In genomic region chr3:48548731-48549705, GRCh38 we compare ENCODE assay signal across 8 cellular contexts. TPM values are rescaled to one million over a fixed set of nuclear protein-coding genes. Genes with fewer than 3 reads are reported as not detected.
DNase-seq lines count a peak whose midpoint lies in the region; ATAC-seq and TF ChIP-seq lines count a peak whose summit lies in the region.

No MANE protein-coding gene starts in this region.

- DNase-seq in Caki2 (ENCODE audit: low read depth) (peak; percentile 46), H7 (peak; percentile 91), NCI-H345 (lab: John Stamatoyannopoulos, UW) (peak; percentile 8), chondrocyte (ENCODE audit: low spot score) (no peak)
- DNase-seq in activated CD4-positive, alpha-beta T cell treated with anti-CD3 and anti-CD28 coated beads for 36 hours: peak; percentile 89
- peak; percentile 79 to 88 for DNase-seq in stimulated activated CD4-positive, alpha-beta T cell treated with anti-CD3 and anti-CD28 coated beads, Interleukin-2, amount 100 ng/mL, for 48 hours

- intact Hi-C loops in activated CD4-positive, alpha-beta T cell treated with anti-CD3 and anti-CD28 coated beads for 36 hours (cut with DNase I, micrococcal nuclease): loop anchor here (1.0 to 5.0 kb wide), 6 partner anchors 82 to 316 kb away; partner anchors contain the start of gene ATRIP (in 1 of the 2)

- peaks cover 30% of the 10 kb centered on the region for H3K36me3 Mint-ChIP-seq in activated CD4-positive, alpha-beta T cell treated with anti-CD3 and anti-CD28 coated beads for 36 hours (ENCODE audit: low read depth)
- peaks cover 18% of the 10 kb centered on the region for H3K36me3 Mint-ChIP-seq in chondrocyte (ENCODE audit: low read depth)

- no peak overlapping the region for H3K27ac Mint-ChIP-seq in activated CD4-positive, alpha-beta T cell treated with anti-CD3 and anti-CD28 coated beads for 36 hours
- H3K27ac Mint-ChIP-seq in chondrocyte (ENCODE audit: unreplicated experiment): no peak overlapping the region

- H3K27ac ChIP-seq in layer of hippocampus (ENCODE audit: low read depth, low read length): peak overlapping the region; percentile 46

- H3K4me3 ChIP-seq in H7 (ENCODE audit: insufficient read depth, low read depth, low read length): no peak overlapping the region

- no peak overlapping the region for H3K4me3 Mint-ChIP-seq in activated CD4-positive, alpha-beta T cell treated with anti-CD3 and anti-CD28 coated beads for 36 hours
- H3K4me3 Mint-ChIP-seq in chondrocyte (ENCODE audit: unreplicated experiment): no peak overlapping the region

- CTCF ChIA-PET in activated CD4-positive, alpha-beta T cell treated with anti-CD3 and anti-CD28 coated beads for 36 hours (lab: Charles Lee): interaction anchor here (0.5 to 4.0 kb wide), 23 partner anchors 8 to 280 kb away, joined by 3 to 39 read pairs (median 4); partner anchors contain the start of genes ATRIP, CCDC51, PFKFB4 and SHISA5

- in situ Hi-C loops in Caki2 (cut with HindIII; ENCODE audit: low pct_unique_long_range_greater_than_20kb, low sequenced_read_pairs): no loop called here

- TF ChIP-seq CTCF in chondrocyte (IDR thresholded peaks at IDR 0.05): peak; percentile 94

- H3K9me3 Mint-ChIP-seq in activated CD4-positive, alpha-beta T cell treated with anti-CD3 and anti-CD28 coated beads for 36 hours (ENCODE audit: low read depth): no peaks in the 10 kb centered on the region
- no peaks in the 10 kb centered on the region for H3K9me3 Mint-ChIP-seq in chondrocyte (ENCODE audit: low read depth)

- H3K27me3 Mint-ChIP-seq in activated CD4-positive, alpha-beta T cell treated with anti-CD3 and anti-CD28 coated beads for 36 hours: no peaks in the 10 kb centered on the region
- no peaks in the 10 kb centered on the region for H3K27me3 Mint-ChIP-seq in chondrocyte (ENCODE audit: low read depth)

- H3K27me3 ChIP-seq in H7 (ENCODE audit: control insufficient read depth, insufficient read depth, low read length) (no peaks in the 10 kb centered on the region), layer of hippocampus (ENCODE audit: control insufficient read depth, insufficient read depth, low read length) (no peaks in the 10 kb centered on the region)

- POLR2A ChIA-PET in activated CD4-positive, alpha-beta T cell treated with anti-CD3 and anti-CD28 coated beads for 36 hours (lab: Charles Lee): no interaction called here

- H3K36me3 ChIP-seq in H7 (replicated peaks; ENCODE audit: control insufficient read depth, insufficient read depth, low read length): peaks cover 14% of the 10 kb centered on the region

- peak; percentile 96 for ATAC-seq in activated CD4-positive, alpha-beta T cell treated with anti-CD3 and anti-CD28 coated beads for 36 hours
- ATAC-seq in GM21447 (IDR thresholded peaks at IDR 0.05; ENCODE audit: unreplicated experiment): no peak

- H3K4me1 Mint-ChIP-seq in activated CD4-positive, alpha-beta T cell treated with anti-CD3 and anti-CD28 coated beads for 36 hours: peaks cover 9% of the 10 kb centered on the region
- H3K4me1 Mint-ChIP-seq in chondrocyte (ENCODE audit: low read depth): peaks cover 3% of the 10 kb centered on the region

RNA-seq across cellular contexts. Expression of gene PFKFB4, which starts 7.6 kb away (rescaled TPM):
- total RNA-seq in Caki2 (2014; rRNA removed; shearing (Covaris generic); ENCODE audit: low replicate concordance): 16.9 and 23.8 TPM in 2 replicates
- 11.4 and 22.0 TPM in 2 replicates for total RNA-seq in H7 (2014; rRNA removed; shearing (Covaris generic))
- 10 to 100 TPM; 58.4 to 63.7 TPM for total RNA-seq in activated CD4-positive, alpha-beta T cell treated with anti-CD3 and anti-CD28 coated beads for 36 hours
- 14.6 to 23.2 TPM (median 19.9 TPM) in 3 replicates for total RNA-seq in chondrocyte

RNA-seq across cellular contexts. Expression of gene UCN2, which starts 14.6 kb away (rescaled TPM):
- 0.52 and 1.2 TPM in 2 replicates for total RNA-seq in Caki2 (2014; rRNA removed; shearing (Covaris generic); ENCODE audit: low replicate concordance)
- 0.15 and 0.69 TPM in 2 replicates for total RNA-seq in H7 (2014; rRNA removed; shearing (Covaris generic))
- not detected for total RNA-seq in activated CD4-positive, alpha-beta T cell treated with anti-CD3 and anti-CD28 coated beads for 36 hours
- 1.6 to 3.4 TPM (median 3.3 TPM) in 3 replicates for total RNA-seq in chondrocyte

RNA-seq across cellular contexts. Expression of gene SHISA5, which starts 45.0 kb away (rescaled TPM):
- total RNA-seq in Caki2 (2014; rRNA removed; shearing (Covaris generic); ENCODE audit: low replicate concordance): 118 and 132 TPM in 2 replicates
- total RNA-seq in H7 (2014; rRNA removed; shearing (Covaris generic)): 195 and 200 TPM in 2 replicates
- total RNA-seq in activated CD4-positive, alpha-beta T cell treated with anti-CD3 and anti-CD28 coated beads for 36 hours: 10 to 100 TPM; 52.9 to 68.8 TPM
- total RNA-seq in chondrocyte: 162 to 188 TPM (median 188 TPM) in 3 replicates

RNA-seq across cellular contexts. Expression of gene COL7A1, which starts 46.1 kb away (rescaled TPM):
- 72.6 and 84.9 TPM in 2 replicates for total RNA-seq in Caki2 (2014; rRNA removed; shearing (Covaris generic); ENCODE audit: low replicate concordance)
- 19.4 and 29.4 TPM in 2 replicates for total RNA-seq in H7 (2014; rRNA removed; shearing (Covaris generic))
- under 1 TPM; 0.65 to 0.85 TPM for total RNA-seq in activated CD4-positive, alpha-beta T cell treated with anti-CD3 and anti-CD28 coated beads for 36 hours
- 15.9 to 36.6 TPM (median 36.5 TPM) in 3 replicates for total RNA-seq in chondrocyte
